In genomic region chr2:24083567-24084385, GRCh38 we compare ENCODE assay signal across 8 cellular contexts. TPM values are rescaled to one million over a fixed set of nuclear protein-coding genes. Genes with fewer than 3 reads are reported as not detected.
DNase-seq lines count a peak whose midpoint lies in the region; ATAC-seq, FAIRE-seq and TF ChIP-seq lines count a peak whose summit lies in the region.

No MANE protein-coding gene starts in this region.

- H3K36me3 Mint-ChIP-seq in activated T-helper 17 cell treated with anti-CD3 and anti-CD28 coated beads, Interleukin-2, amount 50 U/mL, for 72 hours (ENCODE audit: low read depth) = peaks cover 15% of the 10 kb centered on the region

- peak overlapping the region; percentile 80 to 93 (median 82) for H3K27ac ChIP-seq in pancreas

- DNase-seq in DMS153 (lab: John Stamatoyannopoulos, UW) = peak; percentile 63
- DNase-seq in GM19240 (ENCODE audit: insufficient read length, low spot score) = peak; percentile 45
- peak; percentile 79 for DNase-seq in NCI-H345 (lab: John Stamatoyannopoulos, UW)
- peak; percentile 89 for DNase-seq in glomerular visceral epithelial cell (ENCODE audit: extremely low spot score)
- peak in 3 of 6 donors; percentile 78 to 95 (median 83) for DNase-seq in pancreas
- no peak for DNase-seq in NOMO-1 treated with DMSO at 0.1 percent for 48 hours (lab: John Stamatoyannopoulos, UW; ENCODE audit: unreplicated experiment)

- no peaks in the 10 kb centered on the region for H3K9me3 Mint-ChIP-seq in activated T-helper 17 cell treated with anti-CD3 and anti-CD28 coated beads, Interleukin-2, amount 50 U/mL, for 72 hours

- no peaks in the 10 kb centered on the region for H3K9me3 ChIP-seq in pancreas

- no peaks in the 10 kb centered on the region for H3K27me3 ChIP-seq in pancreas

- no peak for TF ChIP-seq CTCF in pancreas (IDR thresholded peaks at IDR 0.05)

- intact Hi-C loops in pancreas (cut with DNase I) = no loop called here

- no peaks in the 10 kb centered on the region for H3K27me3 Mint-ChIP-seq in activated T-helper 17 cell treated with anti-CD3 and anti-CD28 coated beads, Interleukin-2, amount 50 U/mL, for 72 hours

- no peak overlapping the region for H3K27ac Mint-ChIP-seq in activated T-helper 17 cell treated with anti-CD3 and anti-CD28 coated beads, Interleukin-2, amount 50 U/mL, for 72 hours

- peaks cover 0 to 9% (median 4%) of the 10 kb centered on the region in 3 donors for H3K4me1 ChIP-seq in pancreas

- peak overlapping the region; percentile 86 for H3K4me3 Mint-ChIP-seq in activated T-helper 17 cell treated with anti-CD3 and anti-CD28 coated beads, Interleukin-2, amount 50 U/mL, for 72 hours

- ATAC-seq in HG03342 (IDR thresholded peaks at IDR 0.05; ENCODE audit: unreplicated experiment) (peak; percentile 83), pancreas (peak; percentile 66 to 79 (median 74))
- ATAC-seq in activated T-helper 17 cell treated with anti-CD3 and anti-CD28 coated beads, Interleukin-2, amount 50 U/mL, for 72 hours (replicated peaks) = peak; percentile 70

- 3% methylated on average over 30 of the region's 30 CpGs for WGBS in pancreas, 2 donors

- H3K4me1 Mint-ChIP-seq in activated T-helper 17 cell treated with anti-CD3 and anti-CD28 coated beads, Interleukin-2, amount 50 U/mL, for 72 hours = no peaks in the 10 kb centered on the region

- FAIRE-seq in pancreas (lab: Jason Lieb, UNC) = no peak

- H3K4me3 ChIP-seq in pancreas = peak overlapping the region; percentile 26 to 69 (median 57)

- peaks cover 0 to 16% (median 0%) of the 10 kb centered on the region in 3 donors for H3K36me3 ChIP-seq in pancreas

RNA-seq across cellular contexts. Expression of gene TP53I3, which starts 0.9 kb away (rescaled TPM):
- total RNA-seq in activated T-helper 17 cell treated with anti-CD3 and anti-CD28 coated beads, Interleukin-2, amount 50 U/mL, for 72 hours = 1 to 10 TPM; 2.7 to 3.0 TPM
- total RNA-seq in pancreas = 10 to 100 TPM; 17.0 to 30.2 (median 21.6) TPM
- 10 to 100 TPM; 39.8 to 43.0 TPM for polyA plus RNA-seq in pancreas

RNA-seq across cellular contexts. Expression of gene SF3B6, which starts 7.7 kb away (rescaled TPM):
- total RNA-seq in activated T-helper 17 cell treated with anti-CD3 and anti-CD28 coated beads, Interleukin-2, amount 50 U/mL, for 72 hours = 100 to 1,000 TPM; 121 to 146 TPM
- total RNA-seq in pancreas = 10 to 100 TPM; 16.7 to 35.7 (median 29.2) TPM
- polyA plus RNA-seq in pancreas = 10 to 100 TPM; 35.6 to 65.4 TPM

RNA-seq across cellular contexts. Expression of gene FKBP1B, which starts 34.2 kb away (rescaled TPM):
- 1 to 10 TPM; 1.2 to 1.8 TPM for total RNA-seq in activated T-helper 17 cell treated with anti-CD3 and anti-CD28 coated beads, Interleukin-2, amount 50 U/mL, for 72 hours
- total RNA-seq in pancreas = 1 to 10 TPM; 2.6 to 8.1 (median 4.4) TPM
- 10 to 100 TPM in 1 of 2 donors, 1 to 10 TPM in 1; 9.9 to 25.6 TPM for polyA plus RNA-seq in pancreas

RNA-seq across cellular contexts. Expression of gene WDCP, which starts 36.6 kb away (rescaled TPM):
- total RNA-seq in activated T-helper 17 cell treated with anti-CD3 and anti-CD28 coated beads, Interleukin-2, amount 50 U/mL, for 72 hours = 10 to 100 TPM; 19.0 to 25.0 TPM
- 1 to 10 TPM; 2.2 to 8.5 (median 3.1) TPM for total RNA-seq in pancreas
- polyA plus RNA-seq in pancreas = 1 to 10 TPM in 1 of 2 donors, under 1 TPM in 1; 0.84 to 1.7 TPM

RNA-seq across cellular contexts. Expression of gene PFN4, which starts 39.4 kb away (rescaled TPM):
- under 1 TPM in 1 of 2 donors, not detected in 1; 0.82 TPM for total RNA-seq in activated T-helper 17 cell treated with anti-CD3 and anti-CD28 coated beads, Interleukin-2, amount 50 U/mL, for 72 hours
- under 1 TPM; 0.16 to 0.52 (median 0.38) TPM for total RNA-seq in pancreas
- under 1 TPM; 0.53 to 0.63 TPM for polyA plus RNA-seq in pancreas

Comparison
In these comparisons a context has a peak if more than half of its experiments do, and no peak if none do; other contexts are left out.
1. RNA of gene TP53I3, which starts 0.9 kb away (total RNA-seq): 17.0 to 30.2 TPM in pancreas; 2.7 to 3.0 TPM in activated T-helper 17 cell treated with anti-CD3 and anti-CD28 coated beads, Interleukin-2, amount 50 U/mL, for 72 hours; every median in the first group is over 4 times any median in the second.
2. Peak in every context shown above with its lines, with median percentiles within 50 percentile points of each other: ATAC-seq.